13 cellular contexts compared by ENCODE assay signal in the genomic region with DNA sequence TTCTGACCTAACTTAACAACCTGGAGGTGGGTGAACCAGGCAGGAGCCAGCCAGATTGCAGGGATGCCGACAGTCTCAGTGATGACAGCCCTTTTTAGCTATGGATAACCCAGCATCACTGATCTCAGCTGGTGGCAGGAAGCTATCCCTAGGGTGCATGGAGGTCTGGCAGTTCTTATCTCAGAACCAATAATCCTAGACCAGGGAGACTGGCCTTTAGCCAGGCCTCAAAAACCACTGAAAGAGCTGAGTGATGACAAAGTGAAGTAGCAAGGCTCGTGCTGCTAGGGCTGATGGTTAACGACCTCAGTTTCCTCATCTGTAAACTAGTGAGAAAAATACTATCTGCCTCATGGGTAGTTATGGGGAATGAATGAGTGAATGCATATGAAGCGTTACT.
DNase-seq lines count a peak whose midpoint lies in the region; ATAC-seq, FAIRE-seq and TF ChIP-seq lines count a peak whose summit lies in the region.
"Had no signal": no experiment of that assay in that cellular context is flagged by ENCODE, and none has a peak within 500 bp of the region (broad histone marks: within the 10 kb centered on the region; RNA-seq: fewer than 3 reads in every experiment).

No MANE protein-coding gene starts in this region.

- no peak overlapping the region for H3K27ac Mint-ChIP-seq in astrocyte (ENCODE audit: unreplicated experiment)
- no peak overlapping the region for H3K27ac Mint-ChIP-seq in nephron progenitor cell
- H3K27ac Mint-ChIP-seq: dendritic cell treated with granulocyte-macrophage colony-stimulating factor and Interleukin-4, amounts not matched to agents 40 ng/mL and 50 ng/mL, for 4 days had no signal

- no peaks in the 10 kb centered on the region for H3K36me3 Mint-ChIP-seq in astrocyte (ENCODE audit: low read depth, unreplicated experiment)
- peaks cover 11% of the 10 kb centered on the region for H3K36me3 Mint-ChIP-seq in nephron progenitor cell (ENCODE audit: low read depth)

- no peak for FAIRE-seq in astrocyte (lab: Jason Lieb, UNC)

- ATAC-seq in omental fat pad (ENCODE audit: low FRiP score) (no peak), HG02642 (IDR thresholded peaks at IDR 0.05; ENCODE audit: poor library complexity, unreplicated experiment) (no peak)
- ATAC-seq: upper lobe of right lung had no signal

- H3K36me3 ChIP-seq in KMS-11 (ENCODE audit: insufficient read depth) (no peaks in the 10 kb centered on the region), astrocyte (ENCODE audit: insufficient read depth, low read length) (no peaks in the 10 kb centered on the region)
- H3K36me3 ChIP-seq: neutrophil, upper lobe of right lung had no signal

- TF ChIP-seq CTCF in KMS-11 (conservative IDR thresholded peaks at IDR 0.05; ENCODE audit: low read depth, low read length) (no peak), astrocyte (IDR thresholded peaks at IDR 0.05; ENCODE audit: insufficient read depth, low read depth, low read length) (no peak), nephron progenitor cell (IDR thresholded peaks at IDR 0.05) (no peak), omental fat pad (IDR thresholded peaks at IDR 0.05) (no peak)

- H3K9me3 Mint-ChIP-seq in astrocyte (ENCODE audit: unreplicated experiment) (no peaks in the 10 kb centered on the region), nephron progenitor cell (no peaks in the 10 kb centered on the region)
- H3K9me3 Mint-ChIP-seq: dendritic cell treated with granulocyte-macrophage colony-stimulating factor and Interleukin-4, amounts not matched to agents 40 ng/mL and 50 ng/mL, for 4 days had no signal

- H3K9ac ChIP-seq in KMS-11 (no peak overlapping the region), astrocyte (ENCODE audit: low read length) (no peak overlapping the region)

- H3K4me2 ChIP-seq in KMS-11: peak overlapping the region; percentile 83; the same call in 1 of the 2 replicates
- peak overlapping the region; percentile 43 for H3K4me2 ChIP-seq in astrocyte (ENCODE audit: low read length)

- DNase-seq in activated CD4-positive, alpha-beta T cell treated with anti-CD3 and anti-CD28 coated beads for 48 hours: peak; percentile 24
- no peak for DNase-seq in activated CD4-positive, alpha-beta T cell treated with anti-CD3 and anti-CD28 coated beads, Interleukin-2, amount 50 U/mL, for 1 hour
- DNase-seq in astrocyte (ENCODE audit: low read depth) (peak; percentile 29), nephron progenitor cell (no peak), cerebellum (ENCODE audit: low spot score) (no peak), omental fat pad (ENCODE audit: low spot score) (no peak)
- DNase-seq: NCI-H187 treated with DMSO at 0.1 percent for 48 hours; stimulated activated CD4-positive, alpha-beta T cell treated with anti-CD3 and anti-CD28 coated beads, Interleukin-4, amount 100 ng/mL, for 4 hours; upper lobe of right lung had no signal

- peaks cover 28% of the 10 kb centered on the region for H3K4me1 ChIP-seq in KMS-11 (ENCODE audit: low read depth, poor library complexity, severe bottlenecking)
- H3K4me1 ChIP-seq in astrocyte (ENCODE audit: insufficient read depth, low read length): peaks cover 22% of the 10 kb centered on the region

- H3K4me3 ChIP-seq in KMS-11 (IDR thresholded peaks at IDR 0.05; ENCODE audit: insufficient read depth, low read depth, low read length) (no peak overlapping the region), astrocyte (ENCODE audit: insufficient read depth, low read depth, low read length) (no peak overlapping the region)
- H3K4me3 ChIP-seq: upper lobe of right lung had no signal

- H3K27me3 Mint-ChIP-seq in astrocyte (ENCODE audit: low read depth, unreplicated experiment) (peaks cover 11% of the 10 kb centered on the region), nephron progenitor cell (ENCODE audit: low read depth, poor library complexity) (peaks cover 21% of the 10 kb centered on the region)
- H3K27me3 Mint-ChIP-seq: dendritic cell treated with granulocyte-macrophage colony-stimulating factor and Interleukin-4, amounts not matched to agents 40 ng/mL and 50 ng/mL, for 4 days had no signal

- H3K79me2 ChIP-seq in KMS-11 (ENCODE audit: insufficient read depth, low read depth) (peaks cover 10% of the 10 kb centered on the region), astrocyte (ENCODE audit: insufficient read depth, low read length) (peaks cover 5% of the 10 kb centered on the region)

- no peak overlapping the region for H3K27ac ChIP-seq in KMS-11
- no peak overlapping the region for H3K27ac ChIP-seq in astrocyte (ENCODE audit: low read depth, low read length)
- H3K27ac ChIP-seq: neutrophil, upper lobe of right lung had no signal

- H3K27me3 ChIP-seq in KMS-11 (ENCODE audit: insufficient read depth, low read depth) (no peaks in the 10 kb centered on the region), astrocyte (ENCODE audit: insufficient read depth, low read length) (no peaks in the 10 kb centered on the region)
- H3K27me3 ChIP-seq: neutrophil, upper lobe of right lung had no signal

- no peaks in the 10 kb centered on the region for H3K9me3 ChIP-seq in astrocyte (ENCODE audit: insufficient read depth, low read depth, low read length)
- H3K9me3 ChIP-seq: neutrophil, upper lobe of right lung had no signal

- H3K4me3 Mint-ChIP-seq in astrocyte (ENCODE audit: unreplicated experiment) (no peak overlapping the region), nephron progenitor cell (peak overlapping the region; percentile 6)
- H3K4me3 Mint-ChIP-seq: dendritic cell treated with granulocyte-macrophage colony-stimulating factor and Interleukin-4, amounts not matched to agents 40 ng/mL and 50 ng/mL, for 4 days had no signal

- H2AFZ ChIP-seq in KMS-11 (ENCODE audit: low read depth): no peak overlapping the region
- H2AFZ ChIP-seq in astrocyte (ENCODE audit: low read depth, low read length): no peak overlapping the region

- H4K20me1 ChIP-seq in KMS-11 (ENCODE audit: insufficient read depth): no peaks in the 10 kb centered on the region
- no peaks in the 10 kb centered on the region for H4K20me1 ChIP-seq in astrocyte (ENCODE audit: insufficient read depth, low read length)

- peaks cover 17% of the 10 kb centered on the region for H3K4me1 Mint-ChIP-seq in astrocyte (ENCODE audit: low read depth, unreplicated experiment)
- H3K4me1 Mint-ChIP-seq in nephron progenitor cell: peaks cover 32% of the 10 kb centered on the region

Comparison
In these comparisons a context has a peak if more than half of its experiments do, and no peak if none do; other contexts are left out.
1. DNase-seq: peak in activated CD4-positive, alpha-beta T cell treated with anti-CD3 and anti-CD28 coated beads for 48 hours (single experiment) and astrocyte (single experiment); none in activated CD4-positive, alpha-beta T cell treated with anti-CD3 and anti-CD28 coated beads, Interleukin-2, amount 50 U/mL, for 1 hour (single experiment), nephron progenitor cell (single experiment), cerebellum (single experiment) and omental fat pad (single experiment).